Comparison of ENCODE assay signal across 12 cellular contexts in the genomic region with DNA sequence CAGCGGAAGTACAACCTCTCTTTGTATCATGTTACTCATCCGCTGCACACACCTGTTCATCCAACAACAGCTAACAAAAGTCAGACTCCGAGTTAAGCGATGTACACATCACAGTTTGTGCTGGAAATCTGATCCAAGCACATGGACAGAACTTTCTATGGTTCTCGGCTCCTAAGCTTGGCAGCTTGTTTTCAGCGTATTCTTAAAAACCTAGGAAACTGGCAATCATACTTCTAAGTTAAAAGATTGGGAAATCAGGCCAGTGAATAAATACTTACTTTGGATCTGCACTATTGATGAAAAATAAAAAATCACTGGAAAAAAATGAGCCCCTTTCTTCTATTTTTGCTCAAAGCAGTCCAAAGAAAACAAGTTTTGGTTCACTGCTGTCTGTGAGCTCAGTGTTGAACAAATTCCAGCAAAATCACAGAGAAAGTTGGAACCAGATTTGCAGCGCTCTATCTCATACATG.
DNase-seq lines count a peak whose midpoint lies in the region; FAIRE-seq and TF ChIP-seq lines count a peak whose summit lies in the region.
"Had no signal": no experiment of that assay in that cellular context is flagged by ENCODE, and none has a peak within 500 bp of the region (broad histone marks: within the 10 kb centered on the region; RNA-seq: fewer than 3 reads in every experiment).

No MANE protein-coding gene starts in this region.

- H3K4me3 ChIP-seq in trophoblast cell (ENCODE audit: low read depth, low read length) (no peak overlapping the region), spleen (no peak overlapping the region)
- H3K4me3 ChIP-seq: body of pancreas, smooth muscle cell had no signal

- H2BK120ac ChIP-seq in trophoblast cell (ENCODE audit: insufficient read depth, low read length, poor library complexity) = no peak overlapping the region

- no peak for FAIRE-seq in GM19239 (lab: Jason Lieb, UNC)

- H3K4me1 ChIP-seq in trophoblast cell (ENCODE audit: control insufficient read depth in 1 of 2, insufficient read depth in 2 of 2, low read length in 2 of 2) (peaks cover 9% of the 10 kb centered on the region in 2 experiments), spleen (peaks cover 0 to 32% (median 7%) of the 10 kb centered on the region in 6 donors)
- H3K4me1 ChIP-seq: body of pancreas had no signal

- H3K23ac ChIP-seq in trophoblast cell (ENCODE audit: low read length) = no peak overlapping the region

- H3K18ac ChIP-seq in trophoblast cell (ENCODE audit: low read length) = no peak overlapping the region

- intact Hi-C loops in spleen (cut with DNase I; ENCODE audit: low total_unique reads) = no loop called here

- H2BK12ac ChIP-seq in trophoblast cell (ENCODE audit: low read length) = no peak overlapping the region

- H3K14ac ChIP-seq in trophoblast cell (ENCODE audit: low read length) = no peak overlapping the region

- H4K12ac ChIP-seq in trophoblast cell (ENCODE audit: low read depth, low read length) = no peak overlapping the region

- no peak overlapping the region for H2AK5ac ChIP-seq in trophoblast cell (ENCODE audit: low read length)

- no peak overlapping the region for H4K8ac ChIP-seq in trophoblast cell (ENCODE audit: low read depth, low read length)

- H3K79me1 ChIP-seq in trophoblast cell (ENCODE audit: low read length) = no peaks in the 10 kb centered on the region

- H3K27me3 ChIP-seq in trophoblast cell (ENCODE audit: insufficient read depth, low read length) = no peaks in the 10 kb centered on the region
- peaks cover 0 to 37% (median 0%) of the 10 kb centered on the region in 7 donors for H3K27me3 ChIP-seq in spleen (replicated peaks in 1 of 7)
- H3K27me3 ChIP-seq: body of pancreas had no signal

- H4K91ac ChIP-seq in trophoblast cell (ENCODE audit: low read depth, low read length) = no peak overlapping the region

- H3K4me2 ChIP-seq in trophoblast cell (ENCODE audit: low read length) = no peak overlapping the region
- H3K4me2 ChIP-seq: smooth muscle cell had no signal

- no peaks in the 10 kb centered on the region for H3K36me3 ChIP-seq in trophoblast cell (ENCODE audit: control insufficient read depth in 1 of 2, insufficient read depth in 2 of 2, low read length in 2 of 2)
- no peaks in the 10 kb centered on the region for H3K36me3 ChIP-seq in spleen

- no peaks in the 10 kb centered on the region for H3K79me2 ChIP-seq in trophoblast cell (ENCODE audit: control insufficient read depth, insufficient read depth, low read length, poor library complexity)

- TF ChIP-seq POLR2A in spleen (IDR thresholded peaks at IDR 0.05) = no peak

- H3K9ac ChIP-seq in trophoblast cell (ENCODE audit: low read length) = peak overlapping the region; percentile 21

- H3K9me3 ChIP-seq in trophoblast cell (ENCODE audit: insufficient read depth, low read depth, low read length) (peaks cover 2% of the 10 kb centered on the region), spleen (no peaks in the 10 kb centered on the region)
- H3K9me3 ChIP-seq: body of pancreas had no signal

- WGBS in trophoblast cell (ENCODE audit: extremely low coverage, insufficient coverage, insufficient read length) = no CpG with 5 or more reads among the region's 7 CpGs
- WGBS in spleen, 5 donors = 88 to 94% (median 91%) methylated on average over 7 of the region's 7 CpGs

- no peak for TF ChIP-seq CTCF in spleen (IDR thresholded peaks at IDR 0.05 in 8 of 11, conservative IDR thresholded peaks at IDR 0.05 in 3 of 11)

- H2AFZ ChIP-seq in trophoblast cell (ENCODE audit: insufficient read depth, low read length, poor library complexity) = no peak overlapping the region

- H3K4ac ChIP-seq in trophoblast cell (ENCODE audit: low read depth, low read length) = no peak overlapping the region

- H2BK5ac ChIP-seq in trophoblast cell (ENCODE audit: low read depth, low read length, poor library complexity) = no peak overlapping the region

- H3K27ac ChIP-seq in trophoblast cell (ENCODE audit: low read depth, low read length) = no peak overlapping the region
- peak overlapping the region in 2 of 8 donors; percentile 53 to 55 for H3K27ac ChIP-seq in spleen
- H3K27ac ChIP-seq: C4-2B had no signal

- DNase-seq in DMS153 (lab: John Stamatoyannopoulos, UW) (peak; percentile 62), NCI-H82 (lab: John Stamatoyannopoulos, UW) (peak; percentile 88), fibroblast of the conjunctiva (ENCODE audit: low read depth) (peak; percentile 69), trophoblast cell (no peak), GM19239 (ENCODE audit: insufficient read length, low spot score) (no peak), spleen (no peak), MV-4-11 (lab: John Stamatoyannopoulos, UW) (no peak), NCI-H2029 treated with DMSO at 0.1 percent for 48 hours (lab: John Stamatoyannopoulos, UW) (no peak)
- DNase-seq: activated CD8-positive, alpha-beta memory T cell treated with anti-CD3 and anti-CD28 coated beads, Interleukin-2, amount 50 U/mL, for 4 hours had no signal

Comparison
In these comparisons a context has a peak if more than half of its experiments do, and no peak if none do; other contexts are left out.
1. DNase-seq: peak in DMS153 (single experiment), NCI-H82 (single experiment) and fibroblast of the conjunctiva (single experiment); none in trophoblast cell (0 of 2), GM19239 (single experiment), spleen (single experiment), MV-4-11 (single experiment) and NCI-H2029 treated with DMSO at 0.1 percent for 48 hours (single experiment).